In genomic region chr7:158452331-158452730, GRCh38 we compare ENCODE assay signal across 31 cellular contexts.
"Had no signal": no experiment of that assay in that cellular context is flagged by ENCODE, and none has a peak within 500 bp of the region (broad histone marks: within the 10 kb centered on the region; RNA-seq: fewer than 3 reads in every experiment).

No MANE protein-coding gene starts in this region.

- H3K4me2 ChIP-seq: KMS-11, SK-N-SH had no signal

- H3K36me3 ChIP-seq: Peyer's patch, SJSA1 had no signal

- H3K9me3 Mint-ChIP-seq: activated naive CD4-positive, alpha-beta T cell treated with anti-CD3 and anti-CD28 coated beads, Interleukin-2, amount 50 U/mL, for 24 hours had no signal

- ATAC-seq: activated CD8-positive, alpha-beta T cell treated with anti-CD3 and anti-CD28 coated beads, Interleukin-2, amount 10 ng/mL, durations not matched to agents 7 days and 5 days; PC-3 had no signal

- H3K4me3 ChIP-seq: Peyer's patch, SJSA1 had no signal

- H3K27me3 ChIP-seq: Peyer's patch, SJSA1 had no signal

- H3K4me1 Mint-ChIP-seq: activated CD4-positive, alpha-beta T cell treated with anti-CD3 and anti-CD28 coated beads, Interleukin-2, amount 10 ng/mL, durations not matched to agents 24 days and 14 days; activated naive CD4-positive, alpha-beta T cell treated with anti-CD3 and anti-CD28 coated beads, Interleukin-2, amount 50 U/mL, for 24 hours; activated naive CD8-positive, alpha-beta T cell treated with anti-CD3 and anti-CD28 coated beads, Interleukin-2, amount 10 ng/mL, durations not matched to agents 7 days and 5 days had no signal

- H3K4me3 Mint-ChIP-seq: activated CD4-positive, alpha-beta T cell treated with anti-CD3 and anti-CD28 coated beads, Interleukin-2, amount 10 ng/mL, durations not matched to agents 24 days and 14 days; activated CD8-positive, alpha-beta T cell treated with anti-CD3 and anti-CD28 coated beads, Interleukin-2, amount 10 ng/mL, durations not matched to agents 7 days and 5 days; activated naive CD4-positive, alpha-beta T cell treated with anti-CD3 and anti-CD28 coated beads, Interleukin-2, amount 50 U/mL, for 24 hours; activated naive CD8-positive, alpha-beta T cell treated with anti-CD3 and anti-CD28 coated beads, Interleukin-2, amount 10 ng/mL, durations not matched to agents 7 days and 5 days; activated T-cell treated with anti-CD3 and anti-CD28 coated beads, Interleukin-2, amount 50 U/mL, for 24 hours; brain; T-helper 1 cell treated with Interleukin-12 subunit alpha and Interleukin-12 subunit beta and Interleukin-4 antibody, amounts not matched to agents 30 μg/mL and 1 μg/mL, for 36 hours; T-helper 2 cell treated with Interferon-gamma antibody and Interleukin-4, amounts not matched to agents 5 μg/mL and 100 μg/mL, for 36 hours had no signal

- H3K36me3 Mint-ChIP-seq: activated naive CD4-positive, alpha-beta T cell treated with anti-CD3 and anti-CD28 coated beads, Interleukin-2, amount 50 U/mL, for 24 hours; activated naive CD8-positive, alpha-beta T cell treated with anti-CD3 and anti-CD28 coated beads, Interleukin-2, amount 10 ng/mL, durations not matched to agents 7 days and 5 days had no signal

- H3K27ac Mint-ChIP-seq: activated CD4-positive, alpha-beta T cell treated with anti-CD3 and anti-CD28 coated beads, Interleukin-2, amount 10 ng/mL, durations not matched to agents 24 days and 14 days; activated CD8-positive, alpha-beta T cell treated with anti-CD3 and anti-CD28 coated beads, Interleukin-2, amount 10 ng/mL, durations not matched to agents 7 days and 5 days; activated naive CD4-positive, alpha-beta T cell treated with anti-CD3 and anti-CD28 coated beads, Interleukin-2, amount 50 U/mL, for 24 hours; activated naive CD8-positive, alpha-beta T cell treated with anti-CD3 and anti-CD28 coated beads, Interleukin-2, amount 10 ng/mL, durations not matched to agents 7 days and 5 days; activated T-cell treated with anti-CD3 and anti-CD28 coated beads, Interleukin-2, amount 50 U/mL, for 24 hours; activated T-helper 2 cell treated with anti-CD3 and anti-CD28 coated beads, Interferon-gamma antibody, Interleukin-2, Interleukin-4, amounts not matched to agents 10 μg/mL and 5 μg/mL and 100 μg/mL, durations not matched to agents 14 hours and 24 hours and 36 hours; T-helper 1 cell treated with Interleukin-12 subunit alpha and Interleukin-12 subunit beta and Interleukin-4 antibody, amounts not matched to agents 30 μg/mL and 1 μg/mL, for 36 hours; T-helper 2 cell treated with Interferon-gamma antibody and Interleukin-4, amounts not matched to agents 5 μg/mL and 100 μg/mL, for 36 hours had no signal

- H3K27ac ChIP-seq: KMS-11, Peyer's patch, SJSA1 had no signal

- H3K4me1 ChIP-seq: Peyer's patch, SJSA1 had no signal

- DNase-seq: activated CD4-positive, alpha-beta T cell treated with anti-CD3 and anti-CD28 coated beads, Interleukin-2, amount 10 ng/mL, durations not matched to agents 24 days and 14 days; activated CD4-positive, alpha-beta T cell treated with anti-CD3 and anti-CD28 coated beads, Interleukin-2, amount 50 U/mL, for 48 hours; activated CD8-positive, alpha-beta T cell treated with anti-CD3 and anti-CD28 coated beads, Interleukin-2, amount 10 ng/mL, durations not matched to agents 7 days and 5 days; activated gamma-delta T cell; activated naive CD4-positive, alpha-beta T cell treated with Interleukin-2 at 50 U/mL for 16 hours; activated naive CD8-positive, alpha-beta T cell treated with anti-CD3 and anti-CD28 coated beads, Interleukin-2, amount 10 ng/mL, durations not matched to agents 7 days and 5 days; activated T-cell treated with anti-CD3 and anti-CD28 coated beads, Interleukin-2, amount 50 U/mL, for 24 hours; amygdala; MM.1S; NCI-H1092; NCI-H1436 treated with DMSO at 0.1 percent for 48 hours; NCI-H1694 treated with DMSO at 0.1 percent for 48 hours; NCI-H2029; NCI-H2107; NCI-H2171; NCI-H510A; NCI-H526; NCI-H748 treated with DMSO at 0.1 percent for 48 hours; NK-92 treated with Interleukin-12 subunit alpha and Interleukin-12 subunit beta, amount 100 ng/mL, for 24 hours; PC-3; RPMI8226; SHP77 treated with DMSO at 0.1 percent for 48 hours; SK-N-SH had no signal

- H3K27me3 Mint-ChIP-seq: activated CD4-positive, alpha-beta T cell treated with anti-CD3 and anti-CD28 coated beads, Interleukin-2, amount 10 ng/mL, durations not matched to agents 24 days and 14 days; activated naive CD4-positive, alpha-beta T cell treated with anti-CD3 and anti-CD28 coated beads, Interleukin-2, amount 50 U/mL, for 24 hours; activated naive CD8-positive, alpha-beta T cell treated with anti-CD3 and anti-CD28 coated beads, Interleukin-2, amount 10 ng/mL, durations not matched to agents 7 days and 5 days; activated T-cell treated with anti-CD3 and anti-CD28 coated beads, Interleukin-2, amount 50 U/mL, for 24 hours had no signal

- H3K9ac ChIP-seq: KMS-11, SK-N-SH had no signal

- H3K9me3 ChIP-seq: Peyer's patch, SJSA1, SK-N-SH had no signal
